In the genomic region with DNA sequence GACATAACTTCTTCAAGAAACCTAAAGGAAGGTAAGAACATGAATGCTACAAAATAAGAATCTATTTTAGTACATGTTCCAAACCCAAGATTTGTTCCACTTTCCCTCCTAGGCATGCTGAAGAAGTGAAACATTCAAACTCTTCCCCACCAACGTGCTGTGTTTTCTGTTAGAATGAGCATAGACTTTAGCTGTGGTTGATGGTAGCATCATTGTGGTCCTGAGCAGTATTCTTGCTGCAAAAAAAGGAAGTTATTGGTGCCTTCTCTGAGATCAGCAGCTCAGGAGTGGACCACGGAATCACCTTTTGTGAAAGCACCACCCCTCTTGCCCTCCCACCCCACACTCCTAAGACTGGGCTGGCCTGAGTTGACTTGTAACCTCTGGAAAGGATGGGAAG, we compare ENCODE assay signal across 1 cellular context.
TF ChIP-seq lines count a peak whose summit lies in the region.

No MANE protein-coding gene starts in this region.

TF ChIP-seq in H1, 55 proteins besides CTCF, POLR2A, EP300 and RAD21:
- TF ChIP-seq EZH2 (IDR thresholded peaks at IDR 0.05; ENCODE audit: low read depth, low read length, severe bottlenecking) (no peak), PHF8 (conservative IDR thresholded peaks at IDR 0.05; ENCODE audit: low read depth, low read length) (no peak), POU5F1 (IDR thresholded peaks at IDR 0.05; ENCODE audit: low read depth, low read length) (no peak), YY1 (IDR thresholded peaks at IDR 0.05; ENCODE audit: low read depth, low read length) (no peak), CEBPB (IDR thresholded peaks at IDR 0.05; ENCODE audit: low read depth, low read length) (no peak), FOSL1 (IDR thresholded peaks at IDR 0.05; ENCODE audit: insufficient read depth, low read depth, low read length) (no peak), ASH2L (IDR thresholded peaks at IDR 0.05; ENCODE audit: low read length) (no peak), HDAC2 (IDR thresholded peaks at IDR 0.05; ENCODE audit: borderline replicate concordance in 1 of 2, low read depth in 2 of 2, low read length in 2 of 2) (no peak), JUN (IDR thresholded peaks at IDR 0.05; ENCODE audit: low read depth, low read length) (no peak), CHD1 (IDR thresholded peaks at IDR 0.05; ENCODE audit: low read depth, low read length) (no peak)
- TF ChIP-seq, protein P1, sequence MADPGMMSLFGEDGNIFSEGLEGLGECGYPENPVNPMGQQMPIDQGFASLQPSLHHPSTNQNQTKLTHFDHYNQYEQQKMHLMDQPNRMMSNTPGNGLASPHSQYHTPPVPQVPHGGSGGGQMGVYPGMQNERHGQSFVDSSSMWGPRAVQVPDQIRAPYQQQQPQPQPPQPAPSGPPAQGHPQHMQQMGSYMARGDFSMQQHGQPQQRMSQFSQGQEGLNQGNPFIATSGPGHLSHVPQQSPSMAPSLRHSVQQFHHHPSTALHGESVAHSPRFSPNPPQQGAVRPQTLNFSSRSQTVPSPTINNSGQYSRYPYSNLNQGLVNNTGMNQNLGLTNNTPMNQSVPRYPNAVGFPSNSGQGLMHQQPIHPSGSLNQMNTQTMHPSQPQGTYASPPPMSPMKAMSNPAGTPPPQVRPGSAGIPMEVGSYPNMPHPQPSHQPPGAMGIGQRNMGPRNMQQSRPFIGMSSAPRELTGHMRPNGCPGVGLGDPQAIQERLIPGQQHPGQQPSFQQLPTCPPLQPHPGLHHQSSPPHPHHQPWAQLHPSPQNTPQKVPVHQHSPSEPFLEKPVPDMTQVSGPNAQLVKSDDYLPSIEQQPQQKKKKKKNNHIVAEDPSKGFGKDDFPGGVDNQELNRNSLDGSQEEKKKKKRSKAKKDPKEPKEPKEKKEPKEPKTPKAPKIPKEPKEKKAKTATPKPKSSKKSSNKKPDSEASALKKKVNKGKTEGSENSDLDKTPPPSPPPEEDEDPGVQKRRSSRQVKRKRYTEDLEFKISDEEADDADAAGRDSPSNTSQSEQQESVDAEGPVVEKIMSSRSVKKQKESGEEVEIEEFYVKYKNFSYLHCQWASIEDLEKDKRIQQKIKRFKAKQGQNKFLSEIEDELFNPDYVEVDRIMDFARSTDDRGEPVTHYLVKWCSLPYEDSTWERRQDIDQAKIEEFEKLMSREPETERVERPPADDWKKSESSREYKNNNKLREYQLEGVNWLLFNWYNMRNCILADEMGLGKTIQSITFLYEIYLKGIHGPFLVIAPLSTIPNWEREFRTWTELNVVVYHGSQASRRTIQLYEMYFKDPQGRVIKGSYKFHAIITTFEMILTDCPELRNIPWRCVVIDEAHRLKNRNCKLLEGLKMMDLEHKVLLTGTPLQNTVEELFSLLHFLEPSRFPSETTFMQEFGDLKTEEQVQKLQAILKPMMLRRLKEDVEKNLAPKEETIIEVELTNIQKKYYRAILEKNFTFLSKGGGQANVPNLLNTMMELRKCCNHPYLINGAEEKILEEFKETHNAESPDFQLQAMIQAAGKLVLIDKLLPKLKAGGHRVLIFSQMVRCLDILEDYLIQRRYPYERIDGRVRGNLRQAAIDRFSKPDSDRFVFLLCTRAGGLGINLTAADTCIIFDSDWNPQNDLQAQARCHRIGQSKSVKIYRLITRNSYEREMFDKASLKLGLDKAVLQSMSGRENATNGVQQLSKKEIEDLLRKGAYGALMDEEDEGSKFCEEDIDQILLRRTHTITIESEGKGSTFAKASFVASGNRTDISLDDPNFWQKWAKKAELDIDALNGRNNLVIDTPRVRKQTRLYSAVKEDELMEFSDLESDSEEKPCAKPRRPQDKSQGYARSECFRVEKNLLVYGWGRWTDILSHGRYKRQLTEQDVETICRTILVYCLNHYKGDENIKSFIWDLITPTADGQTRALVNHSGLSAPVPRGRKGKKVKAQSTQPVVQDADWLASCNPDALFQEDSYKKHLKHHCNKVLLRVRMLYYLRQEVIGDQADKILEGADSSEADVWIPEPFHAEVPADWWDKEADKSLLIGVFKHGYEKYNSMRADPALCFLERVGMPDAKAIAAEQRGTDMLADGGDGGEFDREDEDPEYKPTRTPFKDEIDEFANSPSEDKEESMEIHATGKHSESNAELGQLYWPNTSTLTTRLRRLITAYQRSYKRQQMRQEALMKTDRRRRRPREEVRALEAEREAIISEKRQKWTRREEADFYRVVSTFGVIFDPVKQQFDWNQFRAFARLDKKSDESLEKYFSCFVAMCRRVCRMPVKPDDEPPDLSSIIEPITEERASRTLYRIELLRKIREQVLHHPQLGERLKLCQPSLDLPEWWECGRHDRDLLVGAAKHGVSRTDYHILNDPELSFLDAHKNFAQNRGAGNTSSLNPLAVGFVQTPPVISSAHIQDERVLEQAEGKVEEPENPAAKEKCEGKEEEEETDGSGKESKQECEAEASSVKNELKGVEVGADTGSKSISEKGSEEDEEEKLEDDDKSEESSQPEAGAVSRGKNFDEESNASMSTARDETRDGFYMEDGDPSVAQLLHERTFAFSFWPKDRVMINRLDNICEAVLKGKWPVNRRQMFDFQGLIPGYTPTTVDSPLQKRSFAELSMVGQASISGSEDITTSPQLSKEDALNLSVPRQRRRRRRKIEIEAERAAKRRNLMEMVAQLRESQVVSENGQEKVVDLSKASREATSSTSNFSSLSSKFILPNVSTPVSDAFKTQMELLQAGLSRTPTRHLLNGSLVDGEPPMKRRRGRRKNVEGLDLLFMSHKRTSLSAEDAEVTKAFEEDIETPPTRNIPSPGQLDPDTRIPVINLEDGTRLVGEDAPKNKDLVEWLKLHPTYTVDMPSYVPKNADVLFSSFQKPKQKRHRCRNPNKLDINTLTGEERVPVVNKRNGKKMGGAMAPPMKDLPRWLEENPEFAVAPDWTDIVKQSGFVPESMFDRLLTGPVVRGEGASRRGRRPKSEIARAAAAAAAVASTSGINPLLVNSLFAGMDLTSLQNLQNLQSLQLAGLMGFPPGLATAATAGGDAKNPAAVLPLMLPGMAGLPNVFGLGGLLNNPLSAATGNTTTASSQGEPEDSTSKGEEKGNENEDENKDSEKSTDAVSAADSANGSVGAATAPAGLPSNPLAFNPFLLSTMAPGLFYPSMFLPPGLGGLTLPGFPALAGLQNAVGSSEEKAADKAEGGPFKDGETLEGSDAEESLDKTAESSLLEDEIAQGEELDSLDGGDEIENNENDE (IDR thresholded peaks at IDR 0.05; ENCODE audit: insufficient replicate concordance, low read length) = no peak
